ENCODE assay signal across 11 cellular contexts in genomic region chr9:4574657-4575243, GRCh38.
DNase-seq lines count a peak whose midpoint lies in the region; ATAC-seq and TF ChIP-seq lines count a peak whose summit lies in the region.
"Had no signal": no experiment of that assay in that cellular context is flagged by ENCODE, and none has a peak within 500 bp of the region (broad histone marks: within the 10 kb centered on the region; RNA-seq: fewer than 3 reads in every experiment).

No MANE protein-coding gene starts in this region.

- H3K27me3 Mint-ChIP-seq in brain = no peaks in the 10 kb centered on the region

- no peaks in the 10 kb centered on the region for H3K9me3 Mint-ChIP-seq in brain

- no peak overlapping the region for H3K4me3 Mint-ChIP-seq in brain

- ATAC-seq in HG03045 (IDR thresholded peaks at IDR 0.05; ENCODE audit: unreplicated experiment) (peak; percentile 81), HG03460 (IDR thresholded peaks at IDR 0.05; ENCODE audit: unreplicated experiment) (no peak)
- ATAC-seq: gastroesophageal sphincter, Right ventricle myocardium inferior had no signal

- peaks cover 16% of the 10 kb centered on the region for H3K4me1 Mint-ChIP-seq in brain

- peaks cover 30% of the 10 kb centered on the region for H3K36me3 Mint-ChIP-seq in brain

- H3K27ac Mint-ChIP-seq in brain = peak overlapping the region in 4 of 5 experiments; percentile 45 to 76 (median 48)

- DNase-seq in NOMO-1 (lab: John Stamatoyannopoulos, UW; ENCODE audit: unreplicated experiment in 2 of 2) (peak; percentile 30 to 43), NOMO-1 treated with dmso at 0.1 percent for 144 hours (lab: John Stamatoyannopoulos, UW; ENCODE audit: unreplicated experiment) (no peak), GM19240 (ENCODE audit: insufficient read length, low spot score) (peak; percentile 56), midbrain (lab: John Stamatoyannopoulos, UW) (no peak), NCI-H2107 (lab: John Stamatoyannopoulos, UW) (no peak)
- DNase-seq: 8988T had no signal

- no peak for TF ChIP-seq CTCF in brain (conservative IDR thresholded peaks at IDR 0.05)

Comparison
In these comparisons a context has a peak if more than half of its experiments do, and no peak if none do; other contexts are left out.
1. DNase-seq: peak in NOMO-1 (2 of 2) and GM19240 (single experiment); none in NOMO-1 treated with dmso at 0.1 percent for 144 hours (single experiment), midbrain (single experiment) and NCI-H2107 (single experiment).